20 cellular contexts compared by ENCODE assay signal in the genomic region with DNA sequence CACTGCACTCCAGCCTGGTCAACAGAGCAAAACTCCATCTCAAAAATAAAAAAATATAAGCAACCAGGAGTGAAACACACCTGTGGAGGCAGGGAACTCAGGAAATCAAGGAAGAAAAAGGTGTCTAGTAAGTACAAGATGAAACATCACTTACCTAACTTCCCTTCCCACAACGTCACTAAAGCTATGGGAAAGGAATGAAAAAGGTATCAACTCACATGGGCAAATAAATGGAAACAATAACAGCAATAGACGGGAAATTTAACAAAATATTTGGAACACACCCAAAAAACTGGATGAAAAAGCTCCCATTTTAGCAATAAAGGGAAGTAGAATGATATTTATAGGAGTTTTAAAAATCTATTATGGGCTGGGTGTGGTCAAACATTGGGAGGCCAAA. TPM values are rescaled to one million over a fixed set of nuclear protein-coding genes. Genes with fewer than 3 reads are reported as not detected.
A peak's percentile ranks its signal among the peaks of the same experiment; 100 is the strongest.
DNase-seq lines count a peak whose midpoint lies in the region; ATAC-seq and TF ChIP-seq lines count a peak whose summit lies in the region.
"Had no signal": no experiment of that assay in that cellular context is flagged by ENCODE, and none has a peak within 500 bp of the region (broad histone marks: within the 10 kb centered on the region; RNA-seq: fewer than 3 reads in every experiment).

No MANE protein-coding gene starts in this region.

- H3K79me2 ChIP-seq in H9 (ENCODE audit: insufficient read depth, low read length) = no peaks in the 10 kb centered on the region

- H3K4ac ChIP-seq in H9 (ENCODE audit: low read depth, low read length) = no peak overlapping the region

- H3T11ph ChIP-seq in H9 (ENCODE audit: low read length) = no peak overlapping the region

- H3K4me3 Mint-ChIP-seq in activated naive CD4-positive, alpha-beta T cell treated with anti-CD3 and anti-CD28 coated beads, Interleukin-2, amount 10 ng/mL, durations not matched to agents 7 days and 5 days = no peak overlapping the region
- no peak overlapping the region for H3K4me3 Mint-ChIP-seq in H9
- H3K4me3 Mint-ChIP-seq in activated naive CD8-positive, alpha-beta T cell treated with anti-CD3 and anti-CD28 coated beads for 36 hours = peak overlapping the region; percentile 4
- no peak overlapping the region for H3K4me3 Mint-ChIP-seq in stimulated activated effector memory CD8-positive, alpha-beta T cell treated with anti-CD3 and anti-CD28 coated beads, Interleukin-12 subunit alpha, Interleukin-12 subunit beta, amount 100 ng/mL, for 72 hours
- H3K4me3 Mint-ChIP-seq: dendritic cell treated with granulocyte-macrophage colony-stimulating factor and Interleukin-4, amounts not matched to agents 40 ng/mL and 50 ng/mL, for 4 days had no signal

- H3K9me3 Mint-ChIP-seq in activated naive CD4-positive, alpha-beta T cell treated with anti-CD3 and anti-CD28 coated beads, Interleukin-2, amount 10 ng/mL, durations not matched to agents 7 days and 5 days = no peaks in the 10 kb centered on the region
- no peaks in the 10 kb centered on the region; a peak in 1 of 5 replicates for H3K9me3 Mint-ChIP-seq in H9
- no peaks in the 10 kb centered on the region for H3K9me3 Mint-ChIP-seq in activated naive CD8-positive, alpha-beta T cell treated with anti-CD3 and anti-CD28 coated beads for 36 hours
- H3K9me3 Mint-ChIP-seq in stimulated activated effector memory CD8-positive, alpha-beta T cell treated with anti-CD3 and anti-CD28 coated beads, Interleukin-12 subunit alpha, Interleukin-12 subunit beta, amount 100 ng/mL, for 72 hours = no peaks in the 10 kb centered on the region
- H3K9me3 Mint-ChIP-seq: dendritic cell treated with granulocyte-macrophage colony-stimulating factor and Interleukin-4, amounts not matched to agents 40 ng/mL and 50 ng/mL, for 4 days had no signal

- no peak overlapping the region for H4K8ac ChIP-seq in H9 (replicated peaks; ENCODE audit: insufficient read length, low read depth, low read length)

- H4K5ac ChIP-seq in H9 (ENCODE audit: insufficient read length, low read depth, low read length) = no peak overlapping the region

- H3K36me3 Mint-ChIP-seq in activated naive CD4-positive, alpha-beta T cell treated with anti-CD3 and anti-CD28 coated beads, Interleukin-2, amount 10 ng/mL, durations not matched to agents 7 days and 5 days = peaks cover 34% of the 10 kb centered on the region
- H3K36me3 Mint-ChIP-seq in H9 (ENCODE audit: insufficient read depth in 1 of 3, low read depth in 3 of 3) = peaks cover 18 to 65% (median 34%) of the 10 kb centered on the region in 3 experiments; a peak in 6 of 7 replicates
- H3K36me3 Mint-ChIP-seq in activated naive CD8-positive, alpha-beta T cell treated with anti-CD3 and anti-CD28 coated beads for 36 hours = peaks cover 36% of the 10 kb centered on the region
- H3K36me3 Mint-ChIP-seq in stimulated activated effector memory CD8-positive, alpha-beta T cell treated with anti-CD3 and anti-CD28 coated beads, Interleukin-12 subunit alpha, Interleukin-12 subunit beta, amount 100 ng/mL, for 72 hours = peaks cover 88% of the 10 kb centered on the region

- H3K27me3 Mint-ChIP-seq in activated naive CD4-positive, alpha-beta T cell treated with anti-CD3 and anti-CD28 coated beads, Interleukin-2, amount 10 ng/mL, durations not matched to agents 7 days and 5 days = no peaks in the 10 kb centered on the region
- H3K27me3 Mint-ChIP-seq in H9 (ENCODE audit: low read depth) = no peaks in the 10 kb centered on the region; the same call in 1 of the 2 replicates
- peaks cover 3% of the 10 kb centered on the region for H3K27me3 Mint-ChIP-seq in activated naive CD8-positive, alpha-beta T cell treated with anti-CD3 and anti-CD28 coated beads for 36 hours
- H3K27me3 Mint-ChIP-seq: dendritic cell treated with granulocyte-macrophage colony-stimulating factor and Interleukin-4, amounts not matched to agents 40 ng/mL and 50 ng/mL, for 4 days had no signal

- H2BK12ac ChIP-seq in H9 (ENCODE audit: insufficient read length, low read depth, low read length) = no peak overlapping the region

- H3K23ac ChIP-seq in H9 (ENCODE audit: insufficient read length, low read depth, low read length) = no peak overlapping the region

- H3K27me3 ChIP-seq in H9 (ENCODE audit: insufficient read depth, low read length) = no peaks in the 10 kb centered on the region
- H3K27me3 ChIP-seq: cardiac muscle cell, heart left ventricle, Peyer's patch had no signal

- no peak for TF ChIP-seq CTCF in H9 (conservative IDR thresholded peaks at IDR 0.05)

- H3K23me2 ChIP-seq in H9 (ENCODE audit: insufficient read length, low read depth, low read length, poor library complexity, severe bottlenecking) = peaks cover 6% of the 10 kb centered on the region

- WGBS in H9 (ENCODE audit: extremely low coverage, insufficient read length, low lambda C conversion rate) = no CpG with 5 or more reads among the region's 2 CpGs

- no peak for DNase-seq in activated naive CD4-positive, alpha-beta T cell treated with anti-CD3 and anti-CD28 coated beads, Interleukin-2, amount 10 ng/mL, durations not matched to agents 7 days and 5 days
- DNase-seq in activated naive CD4-positive, alpha-beta T cell treated with Interleukin-2 at 50 U/mL for 16 hours = no peak
- DNase-seq in H9 (no peak), NCI-H187 (lab: John Stamatoyannopoulos, UW) (no peak)
- no peak for DNase-seq in activated naive CD8-positive, alpha-beta T cell treated with anti-CD3 and anti-CD28 coated beads for 36 hours
- DNase-seq in stimulated activated effector memory CD8-positive, alpha-beta T cell treated with anti-CD3 and anti-CD28 coated beads, Interleukin-12 subunit alpha, Interleukin-12 subunit beta, amount 100 ng/mL, for 72 hours (ENCODE audit: low spot score in 2 of 2) = no peak
- DNase-seq: activated CD4-positive, alpha-beta T cell treated with anti-CD3 and anti-CD28 coated beads for 48 hours; amniotic stem cell; EL; heart left ventricle; NCI-H1105 treated with DMSO at 0.1 percent for 48 hours; NK-92 treated with Interleukin-12 subunit alpha and Interleukin-12 subunit beta, amount 100 ng/mL, for 24 hours; Peyer's patch; psoas muscle; trophoblast cell had no signal

- H3K9me3 ChIP-seq in H9 (ENCODE audit: control insufficient read depth, low read depth, low read length) = no peaks in the 10 kb centered on the region
- H3K9me3 ChIP-seq: HAP-1, heart left ventricle, Peyer's patch, psoas muscle had no signal

- no peak overlapping the region for H2BK20ac ChIP-seq in H9 (ENCODE audit: low read depth, low read length, poor library complexity, severe bottlenecking)

- no peak overlapping the region for H3K56ac ChIP-seq in H9 (ENCODE audit: insufficient read length, low read depth, low read length)

- H4K91ac ChIP-seq in H9 (ENCODE audit: insufficient read length, low read depth, low read length) = no peak overlapping the region

- no peak overlapping the region for H2AFZ ChIP-seq in H9 (ENCODE audit: low read length)

- no peak overlapping the region for H2BK15ac ChIP-seq in H9 (ENCODE audit: low read depth, low read length)

- H2BK5ac ChIP-seq in H9 (ENCODE audit: insufficient read length, low read length) = no peak overlapping the region

- H3K27ac Mint-ChIP-seq in activated naive CD4-positive, alpha-beta T cell treated with anti-CD3 and anti-CD28 coated beads, Interleukin-2, amount 10 ng/mL, durations not matched to agents 7 days and 5 days = peak overlapping the region; percentile 56
- peak overlapping the region in 2 of 3 experiments; percentile 29 to 80; a peak in 2 of 7 replicates for H3K27ac Mint-ChIP-seq in H9
- no peak overlapping the region for H3K27ac Mint-ChIP-seq in activated naive CD8-positive, alpha-beta T cell treated with anti-CD3 and anti-CD28 coated beads for 36 hours
- H3K27ac Mint-ChIP-seq in stimulated activated effector memory CD8-positive, alpha-beta T cell treated with anti-CD3 and anti-CD28 coated beads, Interleukin-12 subunit alpha, Interleukin-12 subunit beta, amount 100 ng/mL, for 72 hours = peak overlapping the region; percentile 29
- H3K27ac Mint-ChIP-seq: dendritic cell treated with granulocyte-macrophage colony-stimulating factor and Interleukin-4, amounts not matched to agents 40 ng/mL and 50 ng/mL, for 4 days had no signal

- H3K18ac ChIP-seq in H9 (ENCODE audit: insufficient read length, low read depth, low read length) = no peak overlapping the region

- H3K27ac ChIP-seq in H9 (ENCODE audit: insufficient read length, low read depth, low read length) = no peak overlapping the region
- H3K27ac ChIP-seq: cardiac muscle cell, heart left ventricle, Peyer's patch, psoas muscle, skin epidermis had no signal

- CTCF ChIA-PET in activated naive CD4-positive, alpha-beta T cell treated with anti-CD3 and anti-CD28 coated beads, Interleukin-2, amount 10 ng/mL, durations not matched to agents 7 days and 5 days (lab: Charles Lee) = interaction anchor here (1.0 kb wide), 1 partner anchor 393 kb away, joined by 4 read pairs; no protein-coding TSS in a partner anchor

- no peaks in the 10 kb centered on the region; the same call in 1 of the 2 replicates for H3K4me1 ChIP-seq in H9 (ENCODE audit: insufficient read depth, low read length)

- H2BK120ac ChIP-seq in H9 (ENCODE audit: low read depth, low read length, poor library complexity, severe bottlenecking) = no peak overlapping the region

- H3K4me2 ChIP-seq in H9 (ENCODE audit: insufficient read depth, insufficient read length, low read length) = no peak overlapping the region

- no peak overlapping the region for H3K9ac ChIP-seq in H9 (ENCODE audit: extremely low read depth, insufficient read length, low read length)

- ATAC-seq in stimulated activated effector memory CD8-positive, alpha-beta T cell treated with anti-CD3 and anti-CD28 coated beads, Interleukin-12 subunit alpha, Interleukin-12 subunit beta, amount 100 ng/mL, for 72 hours = no peak
- no peak for ATAC-seq in GM18505 (IDR thresholded peaks at IDR 0.05; ENCODE audit: unreplicated experiment)
- ATAC-seq: heart left ventricle, psoas muscle had no signal

- H4K20me1 ChIP-seq in H9 (ENCODE audit: control insufficient read depth, insufficient read depth, insufficient read length) = no peaks in the 10 kb centered on the region

- H2AK5ac ChIP-seq in H9 (ENCODE audit: insufficient read length, low read length) = no peak overlapping the region

- no peaks in the 10 kb centered on the region for H3K79me1 ChIP-seq in H9 (ENCODE audit: insufficient read depth, low read depth, low read length, poor library complexity, severe bottlenecking)

- no peak for TF ChIP-seq POLR2A in GM18505 (IDR thresholded peaks at IDR 0.05; ENCODE audit: borderline replicate concordance, extremely low read depth, insufficient read depth, insufficient read length)

- no peak overlapping the region for H3K14ac ChIP-seq in H9 (ENCODE audit: insufficient read depth, low read length)

- peaks cover 18% of the 10 kb centered on the region for H3K4me1 Mint-ChIP-seq in activated naive CD4-positive, alpha-beta T cell treated with anti-CD3 and anti-CD28 coated beads, Interleukin-2, amount 10 ng/mL, durations not matched to agents 7 days and 5 days
- H3K4me1 Mint-ChIP-seq in H9 = peaks cover 0 to 15% of the 10 kb centered on the region in 2 experiments; a peak in 2 of 4 replicates
- H3K4me1 Mint-ChIP-seq in activated naive CD8-positive, alpha-beta T cell treated with anti-CD3 and anti-CD28 coated beads for 36 hours = peaks cover 19% of the 10 kb centered on the region
- H3K4me1 Mint-ChIP-seq in stimulated activated effector memory CD8-positive, alpha-beta T cell treated with anti-CD3 and anti-CD28 coated beads, Interleukin-12 subunit alpha, Interleukin-12 subunit beta, amount 100 ng/mL, for 72 hours = no peaks in the 10 kb centered on the region

RNA-seq across cellular contexts. Expression of a gene that starts 31.1 kb away (rescaled TPM):
- total RNA-seq in H9 (2021) = 57.1 and 59.4 TPM in 2 replicates
- 10 to 100 TPM; 67.4 to 72.1 TPM for total RNA-seq in activated naive CD8-positive, alpha-beta T cell treated with anti-CD3 and anti-CD28 coated beads for 36 hours
